ENCODE assay signal across 25 cellular contexts in genomic region chr6:2725364-2725988, GRCh38. TPM values are rescaled to one million over a fixed set of nuclear protein-coding genes. Genes with fewer than 3 reads are reported as not detected.
A peak's percentile ranks its signal among the peaks of the same experiment; 100 is the strongest.
DNase-seq lines count a peak whose midpoint lies in the region; ATAC-seq and TF ChIP-seq lines count a peak whose summit lies in the region.
"Had no signal": no experiment of that assay in that cellular context is flagged by ENCODE, and none has a peak within 500 bp of the region (broad histone marks: within the 10 kb centered on the region; RNA-seq: fewer than 3 reads in every experiment).

No MANE protein-coding gene starts in this region.

- H3K27me3 Mint-ChIP-seq in GM23338 (ENCODE audit: insufficient read depth, low read depth, poor library complexity): no peaks in the 10 kb centered on the region
- peaks cover 17% of the 10 kb centered on the region for H3K27me3 Mint-ChIP-seq in stimulated activated memory B cell treated with anti-CD40 and anti-IgM and Interleukin-4, amounts not matched to agents 10 μg/mL and 1 μg/mL and 100 μg/mL, for 72 hours
- peaks cover 2% of the 10 kb centered on the region for H3K27me3 Mint-ChIP-seq in activated CD4-positive, alpha-beta memory T cell treated with anti-CD3 and anti-CD28 coated beads, Interleukin-2, amount 10 ng/mL, durations not matched to agents 7 days and 5 days
- H3K27me3 Mint-ChIP-seq: activated CD8-positive, alpha-beta T cell treated with anti-CD3 and anti-CD28 coated beads for 36 hours had no signal

- H3K4me2 ChIP-seq in GM23338 (no peak overlapping the region), PC-3 (ENCODE audit: low read length) (no peak overlapping the region)

- H4K20me1 ChIP-seq in GM23338 (replicated peaks; ENCODE audit: insufficient read depth) (no peaks in the 10 kb centered on the region), PC-3 (ENCODE audit: low read length) (no peaks in the 10 kb centered on the region)

- H3K4me1 ChIP-seq in GM23338 (ENCODE audit: insufficient read depth): peaks cover 10% of the 10 kb centered on the region; the same call in 1 of the 2 replicates
- no peaks in the 10 kb centered on the region for H3K4me1 ChIP-seq in PC-3 (ENCODE audit: insufficient read depth, low read length)
- peaks cover 5% of the 10 kb centered on the region for H3K4me1 ChIP-seq in mesodermal cell (ENCODE audit: control insufficient read depth, insufficient read depth, low read length, poor library complexity, severe bottlenecking)
- H3K4me1 ChIP-seq: ascending aorta, esophagus squamous epithelium, SJCRH30, upper lobe of right lung had no signal

- intact Hi-C loops in PC-3 (cut with micrococcal nuclease): no loop called here

- H3K4me3 Mint-ChIP-seq in GM23338: no peak overlapping the region
- H3K4me3 Mint-ChIP-seq in stimulated activated memory B cell treated with anti-CD40 and anti-IgM and Interleukin-4, amounts not matched to agents 10 μg/mL and 1 μg/mL and 100 μg/mL, for 72 hours: no peak overlapping the region
- H3K4me3 Mint-ChIP-seq in activated CD4-positive, alpha-beta memory T cell treated with anti-CD3 and anti-CD28 coated beads, Interleukin-2, amount 10 ng/mL, durations not matched to agents 7 days and 5 days: no peak overlapping the region
- H3K4me3 Mint-ChIP-seq: activated CD8-positive, alpha-beta T cell treated with anti-CD3 and anti-CD28 coated beads for 36 hours; activated naive CD8-positive, alpha-beta T cell treated with anti-CD3 and anti-CD28 coated beads for 36 hours; CD4-positive, alpha-beta T cell; immature natural killer cell had no signal

- peaks cover 9% of the 10 kb centered on the region; the same call in 2 of the 3 replicates for H3K36me3 Mint-ChIP-seq in GM23338 (ENCODE audit: low read depth)
- H3K36me3 Mint-ChIP-seq in stimulated activated memory B cell treated with anti-CD40 and anti-IgM and Interleukin-4, amounts not matched to agents 10 μg/mL and 1 μg/mL and 100 μg/mL, for 72 hours: peaks cover 22% of the 10 kb centered on the region
- no peaks in the 10 kb centered on the region for H3K36me3 Mint-ChIP-seq in activated CD4-positive, alpha-beta memory T cell treated with anti-CD3 and anti-CD28 coated beads, Interleukin-2, amount 10 ng/mL, durations not matched to agents 7 days and 5 days (ENCODE audit: low read depth)

- no peaks in the 10 kb centered on the region for H3K79me2 ChIP-seq in GM23338 (replicated peaks; ENCODE audit: insufficient read depth)
- H3K79me2 ChIP-seq in PC-3 (ENCODE audit: low read length): no peaks in the 10 kb centered on the region

- BruUV-seq in PC-3 (replicated peaks; lab: Mats Ljungman, UMichigan): no TSS peak

- 97 to 100% methylated on average over 1 to 3 of the region's 8 CpGs for WGBS in mesodermal cell (ENCODE audit: insufficient coverage in 2 of 2), 2 experiments

- no peak overlapping the region for H3K9ac ChIP-seq in PC-3 (ENCODE audit: low read length)

- peaks cover 10% of the 10 kb centered on the region; the same call in 2 of the 3 replicates for H3K9me3 Mint-ChIP-seq in GM23338
- peaks cover 8% of the 10 kb centered on the region for H3K9me3 Mint-ChIP-seq in stimulated activated memory B cell treated with anti-CD40 and anti-IgM and Interleukin-4, amounts not matched to agents 10 μg/mL and 1 μg/mL and 100 μg/mL, for 72 hours
- H3K9me3 Mint-ChIP-seq in activated CD4-positive, alpha-beta memory T cell treated with anti-CD3 and anti-CD28 coated beads, Interleukin-2, amount 10 ng/mL, durations not matched to agents 7 days and 5 days: peaks cover 6% of the 10 kb centered on the region

- DNase-seq in GM23338 (ENCODE audit: low spot score) (no peak), PC-3 (no peak), amygdala (lab: John Stamatoyannopoulos, UW) (no peak)
- no peak for DNase-seq in activated CD4-positive, alpha-beta memory T cell treated with anti-CD3 and anti-CD28 coated beads, Interleukin-2, amount 10 ng/mL, durations not matched to agents 7 days and 5 days
- DNase-seq: activated CD4-positive, alpha-beta T cell treated with anti-CD3 and anti-CD28 coated beads for 1 hour; activated CD8-positive, alpha-beta T cell treated with anti-CD3 and anti-CD28 coated beads for 36 hours; activated effector memory CD4-positive, alpha-beta T cell treated with anti-CD3 and anti-CD28 coated beads, Interleukin-2, amount 50 U/mL, for 16 hours; activated naive CD8-positive, alpha-beta T cell treated with anti-CD3 and anti-CD28 coated beads for 36 hours; CD4-positive, alpha-beta T cell; central memory CD4-positive, alpha-beta T cell; DMS 273 treated with DMSO at 0.1 percent for 48 hours; esophagus squamous epithelium; foreskin melanocyte; immature natural killer cell; naive B cell; NCI-H1105; NCI-H1930; SJCRH30; spleen; upper lobe of right lung had no signal

- POLR2A ChIA-PET in PC-3 (lab: Charles Lee; ENCODE audit: unreplicated experiment): interaction anchor here (0.6 kb wide), 1 partner anchor 316 kb away, joined by 3 read pairs; no protein-coding TSS in a partner anchor
- POLR2A ChIA-PET in activated CD4-positive, alpha-beta memory T cell treated with anti-CD3 and anti-CD28 coated beads, Interleukin-2, amount 10 ng/mL, durations not matched to agents 7 days and 5 days (lab: Charles Lee): no interaction called here

- ATAC-seq in GM23338 (no peak), PC-3 (no peak), HG02885 (IDR thresholded peaks at IDR 0.05; ENCODE audit: poor library complexity, unreplicated experiment) (no peak)
- no peak for ATAC-seq in stimulated activated memory B cell treated with anti-CD40 and anti-IgM and Interleukin-4, amounts not matched to agents 10 μg/mL and 1 μg/mL and 100 μg/mL, for 72 hours
- ATAC-seq: activated CD8-positive, alpha-beta T cell treated with anti-CD3 and anti-CD28 coated beads for 36 hours had no signal

- H3K9me3 ChIP-seq in PC-3 (ENCODE audit: low read length) (no peaks in the 10 kb centered on the region), mesodermal cell (ENCODE audit: control insufficient read depth, low read length) (peaks cover 4% of the 10 kb centered on the region)
- H3K9me3 ChIP-seq: ascending aorta, esophagus squamous epithelium, ovary, SJCRH30 had no signal

- H3K27ac Mint-ChIP-seq in GM23338: no peak overlapping the region
- peak overlapping the region; percentile 64 for H3K27ac Mint-ChIP-seq in stimulated activated memory B cell treated with anti-CD40 and anti-IgM and Interleukin-4, amounts not matched to agents 10 μg/mL and 1 μg/mL and 100 μg/mL, for 72 hours
- H3K27ac Mint-ChIP-seq in activated CD4-positive, alpha-beta memory T cell treated with anti-CD3 and anti-CD28 coated beads, Interleukin-2, amount 10 ng/mL, durations not matched to agents 7 days and 5 days: no peak overlapping the region
- H3K27ac Mint-ChIP-seq: activated CD8-positive, alpha-beta T cell treated with anti-CD3 and anti-CD28 coated beads for 36 hours; activated naive CD8-positive, alpha-beta T cell treated with anti-CD3 and anti-CD28 coated beads for 36 hours; CD4-positive, alpha-beta T cell; immature natural killer cell had no signal

- H3K27me3 ChIP-seq in GM23338 (ENCODE audit: insufficient read depth) (no peaks in the 10 kb centered on the region), PC-3 (ENCODE audit: low read length) (no peaks in the 10 kb centered on the region)
- H3K27me3 ChIP-seq: ascending aorta, esophagus squamous epithelium, ovary, SJCRH30, spleen, upper lobe of right lung had no signal

- H3K36me3 ChIP-seq in GM23338 (ENCODE audit: insufficient read depth) (no peaks in the 10 kb centered on the region; the same call in 1 of the 2 replicates), PC-3 (ENCODE audit: low read depth, low read length) (no peaks in the 10 kb centered on the region), mesodermal cell (ENCODE audit: control insufficient read depth, insufficient read depth, low read length) (no peaks in the 10 kb centered on the region)
- H3K36me3 ChIP-seq: ascending aorta, ovary, SJCRH30, spleen, upper lobe of right lung had no signal

- no peak overlapping the region for H3K27ac ChIP-seq in GM23338 (ENCODE audit: low read depth)
- H3K27ac ChIP-seq in PC-3 (ENCODE audit: low read length): no peak overlapping the region
- peak overlapping the region; percentile 90 for H3K27ac ChIP-seq in mesodermal cell (ENCODE audit: low read depth, low read length, severe bottlenecking)
- H3K27ac ChIP-seq: ascending aorta, esophagus squamous epithelium, ovary, SJCRH30, upper lobe of right lung had no signal

- TF ChIP-seq CTCF in GM23338 (conservative IDR thresholded peaks at IDR 0.05; ENCODE audit: low read depth in 2 of 2): no peak
- no peak for TF ChIP-seq CTCF in PC-3 (conservative IDR thresholded peaks at IDR 0.05; ENCODE audit: low read depth, low read length)

- H3K4me1 Mint-ChIP-seq in GM23338: peaks cover 25% of the 10 kb centered on the region
- peaks cover 12% of the 10 kb centered on the region for H3K4me1 Mint-ChIP-seq in stimulated activated memory B cell treated with anti-CD40 and anti-IgM and Interleukin-4, amounts not matched to agents 10 μg/mL and 1 μg/mL and 100 μg/mL, for 72 hours
- no peaks in the 10 kb centered on the region for H3K4me1 Mint-ChIP-seq in activated CD4-positive, alpha-beta memory T cell treated with anti-CD3 and anti-CD28 coated beads, Interleukin-2, amount 10 ng/mL, durations not matched to agents 7 days and 5 days
- H3K4me1 Mint-ChIP-seq: activated naive CD8-positive, alpha-beta T cell treated with anti-CD3 and anti-CD28 coated beads for 36 hours; immature natural killer cell had no signal

- 0 out of 2 replicates have a peak, but pooled peaks cover 4% of the 10 kb centered on the region for H3F3A ChIP-seq in GM23338 (replicated peaks; ENCODE audit: low read depth)
- no peaks in the 10 kb centered on the region for H3F3A ChIP-seq in PC-3 (ENCODE audit: low read length, unreplicated experiment)

- H2AFZ ChIP-seq in GM23338 (peak overlapping the region; percentile 97), PC-3 (ENCODE audit: low read length) (peak overlapping the region; percentile 23; the same call in 1 of the 2 replicates)

- CTCF ChIA-PET in PC-3 (lab: Charles Lee): no interaction called here
- CTCF ChIA-PET in activated CD4-positive, alpha-beta memory T cell treated with anti-CD3 and anti-CD28 coated beads, Interleukin-2, amount 10 ng/mL, durations not matched to agents 7 days and 5 days (lab: Charles Lee): no interaction called here

- no peak overlapping the region for H3K4me3 ChIP-seq in GM23338
- H3K4me3 ChIP-seq in PC-3 (ENCODE audit: low read length): no peak overlapping the region
- no peak overlapping the region for H3K4me3 ChIP-seq in mesodermal cell (ENCODE audit: extremely low read depth, insufficient read depth, low read length, poor library complexity, severe bottlenecking)
- H3K4me3 ChIP-seq: ascending aorta, esophagus squamous epithelium, ovary, SJCRH30, spleen, upper lobe of right lung had no signal

- H3K9me2 ChIP-seq in GM23338 (ENCODE audit: insufficient read depth) (peaks cover 6% of the 10 kb centered on the region; the same call in 1 of the 2 replicates), PC-3 (replicated peaks; ENCODE audit: low read length) (no peaks in the 10 kb centered on the region)

RNA-seq across cellular contexts. Expression of gene MYLK4, which starts 25.2 kb away (rescaled TPM):
- total RNA-seq in GM23338 (2014; rRNA removed; shearing (Covaris generic)): 0.12 and 0.17 TPM in 2 replicates
- 0.03 TPM in 2 replicates for polyA plus RNA-seq in GM23338 (2016; fragmentation: Nextera tagmentation; extraction: Ambion mirVana)
- 0.11 and 0.23 TPM in 2 replicates for total RNA-seq in PC-3 (2014; rRNA removed)
- 0.22 TPM for polyA plus RNA-seq in mesodermal cell (2013, experiment 1 of 2)
- 0.25 TPM for polyA plus RNA-seq in mesodermal cell (2013, experiment 2 of 2)
- under 1 TPM; 0.15 to 0.28 TPM for total RNA-seq in activated CD4-positive, alpha-beta memory T cell treated with anti-CD3 and anti-CD28 coated beads, Interleukin-2, amount 10 ng/mL, durations not matched to agents 7 days and 5 days
- total RNA-seq: ascending aorta had no signal

RNA-seq across cellular contexts. Expression of gene WRNIP1, which starts 39.7 kb away (rescaled TPM):
- 50.4 and 66.0 TPM in 2 replicates for total RNA-seq in GM23338 (2014; rRNA removed; shearing (Covaris generic))
- 27.6 and 34.8 TPM in 2 replicates for polyA plus RNA-seq in GM23338 (2016; fragmentation: Nextera tagmentation; extraction: Ambion mirVana)
- total RNA-seq in PC-3 (2014; rRNA removed): 92.2 and 114 TPM in 2 replicates
- polyA plus RNA-seq in mesodermal cell (2013, experiment 1 of 2): 34.2 TPM
- 31.3 TPM for polyA plus RNA-seq in mesodermal cell (2013, experiment 2 of 2)
- total RNA-seq in activated CD4-positive, alpha-beta memory T cell treated with anti-CD3 and anti-CD28 coated beads, Interleukin-2, amount 10 ng/mL, durations not matched to agents 7 days and 5 days: 10 to 100 TPM; 39.6 to 42.1 TPM
